In the genomic region with DNA sequence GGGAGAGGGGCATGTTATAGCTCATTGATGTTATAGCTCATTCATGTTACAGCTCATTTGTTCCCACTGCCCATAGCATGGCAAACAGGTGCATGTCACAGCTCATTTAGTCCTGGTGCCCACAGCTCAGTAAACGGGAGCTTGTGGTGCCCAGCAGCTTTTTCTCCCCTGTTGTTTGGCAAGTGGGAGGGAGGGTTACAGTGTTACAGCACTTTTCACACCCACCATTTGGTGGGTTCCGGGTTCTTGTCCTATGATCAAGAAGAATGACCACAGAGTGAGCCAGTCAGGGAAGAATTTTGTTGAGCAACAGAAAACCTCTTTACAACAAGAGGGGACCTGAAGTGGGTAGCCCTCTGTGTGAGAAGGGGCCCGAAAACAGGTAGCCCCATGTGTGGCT, we compare ENCODE assay signal across 14 cellular contexts.
"Had no signal": no experiment of that assay in that cellular context is flagged by ENCODE, and none has a peak within 500 bp of the region (broad histone marks: within the 10 kb centered on the region; RNA-seq: fewer than 3 reads in every experiment).

No MANE protein-coding gene starts in this region.

- H3K4me3 ChIP-seq: esophagus squamous epithelium, sigmoid colon, vagina had no signal

- H3K27me3 ChIP-seq: esophagus squamous epithelium, neutrophil, sigmoid colon, vagina had no signal

- FAIRE-seq: keratinocyte had no signal

- H3K9me3 ChIP-seq: esophagus squamous epithelium, neutrophil, sigmoid colon, vagina had no signal

- H3K36me3 ChIP-seq: esophagus squamous epithelium, neutrophil, sigmoid colon, vagina had no signal

- DNase-seq: activated CD8-positive, alpha-beta memory T cell treated with anti-CD3 and anti-CD28 coated beads, Interleukin-2, amount 50 U/mL, for 4 hours; activated CD8-positive, alpha-beta T cell treated with anti-CD3 and anti-CD28 coated beads for 36 hours; activated naive CD8-positive, alpha-beta T cell treated with anti-CD3 and anti-CD28 coated beads, Interleukin-2, amount 10 ng/mL, durations not matched to agents 7 days and 5 days; aorta; esophagus squamous epithelium; sigmoid colon; stimulated activated CD4-positive, alpha-beta T cell treated with anti-CD3 and anti-CD28 coated beads, Interleukin-2, amount 100 ng/mL, for 48 hours; stimulated activated CD8-positive, alpha-beta memory T cell treated with anti-CD3 and anti-CD28 coated beads, Interleukin-4, amount 100 ng/mL, for 48 hours; T-cell; T1000 had no signal

- H3K27ac ChIP-seq: esophagus squamous epithelium, neutrophil, sigmoid colon, vagina, VCaP had no signal
